ENCODE assay signal across 11 cellular contexts in genomic region chr4:97262769-97263168, GRCh38.
"Had no signal": no experiment of that assay in that cellular context is flagged by ENCODE, and none has a peak within 500 bp of the region (broad histone marks: within the 10 kb centered on the region; RNA-seq: fewer than 3 reads in every experiment).

No MANE protein-coding gene starts in this region.

- DNase-seq: GM23248, GOT3, H7, H9, HCEC 1CT, HFFc6 had no signal

- H3K4me2 ChIP-seq: GM23338 had no signal

- H3K27ac ChIP-seq: GM23248 had no signal

- H3K4me3 ChIP-seq: GM23248, GM23338, HAP-1 had no signal

- H3K4me3 Mint-ChIP-seq: GM23338, H9, HFFc6 had no signal

- H3K9me3 ChIP-seq: HAP-1 had no signal

- FAIRE-seq: H1, H54 had no signal

- H3K9me3 Mint-ChIP-seq: GM23338, H9 had no signal

- H3K36me3 ChIP-seq: HAP-1 had no signal

- H2AFZ ChIP-seq: GM23248, GM23338 had no signal

- H3K4me1 ChIP-seq: HAP-1 had no signal

- ATAC-seq: GM23338, HCT116 had no signal

- H3K4me1 Mint-ChIP-seq: GM23338, H9 had no signal

- H3K27ac Mint-ChIP-seq: GM23338, H9, HFFc6 had no signal

- H3K9ac ChIP-seq: GM23248 had no signal
